1 cellular context compared by ENCODE assay signal in genomic region chr11:66311470-66311964, GRCh38.
TF ChIP-seq lines count a peak whose summit lies in the region.

No MANE protein-coding gene starts in this region.

TF ChIP-seq in HEK293, 187 proteins besides CTCF, POLR2A, EP300 and RAD21 (continued from another document):
- TF ChIP-seq, protein P1, sequence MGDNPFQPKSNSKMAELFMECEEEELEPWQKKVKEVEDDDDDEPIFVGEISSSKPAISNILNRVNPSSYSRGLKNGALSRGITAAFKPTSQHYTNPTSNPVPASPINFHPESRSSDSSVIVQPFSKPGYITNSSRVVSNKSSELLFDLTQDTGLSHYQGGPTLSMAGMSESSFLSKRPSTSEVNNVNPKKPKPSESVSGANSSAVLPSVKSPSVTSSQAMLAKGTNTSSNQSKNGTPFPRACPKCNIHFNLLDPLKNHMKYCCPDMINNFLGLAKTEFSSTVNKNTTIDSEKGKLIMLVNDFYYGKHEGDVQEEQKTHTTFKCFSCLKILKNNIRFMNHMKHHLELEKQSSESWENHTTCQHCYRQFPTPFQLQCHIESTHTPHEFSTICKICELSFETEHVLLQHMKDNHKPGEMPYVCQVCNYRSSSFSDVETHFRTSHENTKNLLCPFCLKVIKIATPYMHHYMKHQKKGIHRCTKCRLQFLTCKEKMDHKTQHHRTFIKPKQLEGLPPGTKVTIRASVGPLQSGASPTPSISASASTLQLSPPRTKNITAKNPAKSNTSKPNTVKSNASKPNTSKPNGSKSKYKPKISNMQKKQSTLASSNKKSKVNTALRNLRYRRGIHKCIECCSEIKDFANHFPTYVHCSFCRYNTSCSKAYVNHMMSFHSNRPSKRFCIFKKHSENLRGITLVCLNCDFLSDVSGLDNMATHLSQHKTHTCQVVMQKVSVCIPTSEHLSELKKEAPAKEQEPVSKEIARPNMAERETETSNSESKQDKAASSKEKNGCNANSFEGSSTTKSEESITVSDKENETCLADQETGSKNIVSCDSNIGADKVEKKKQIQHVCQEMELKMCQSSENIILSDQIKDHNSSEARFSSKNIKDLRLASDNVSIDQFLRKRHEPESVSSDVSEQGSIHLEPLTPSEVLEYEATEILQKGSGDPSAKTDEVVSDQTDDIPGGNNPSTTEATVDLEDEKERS (tag by site-specific recombination; IDR thresholded peaks at IDR 0.05): no peak
- no peak for TF ChIP-seq ZNF394 (tag by site-specific recombination; IDR thresholded peaks at IDR 0.05; ENCODE audit: borderline replicate concordance)
- no peak for TF ChIP-seq ZNF16 (tag by site-specific recombination; IDR thresholded peaks at IDR 0.05; ENCODE audit: low read depth)
- TF ChIP-seq BCL11A (tag by site-specific recombination; IDR thresholded peaks at IDR 0.05; ENCODE audit: low read depth): no peak
- TF ChIP-seq ZNF140 (tag by site-specific recombination; IDR thresholded peaks at IDR 0.05): no peak
- TF ChIP-seq ZBTB26 (tag by site-specific recombination; optimal IDR thresholded peaks at IDR 0.05): no peak
- TF ChIP-seq ZNF623 (tag by site-specific recombination; IDR thresholded peaks at IDR 0.05): no peak
- no peak for TF ChIP-seq ZNF558 (tag by site-specific recombination; IDR thresholded peaks at IDR 0.05)
- TF ChIP-seq ZNF114 (tag by site-specific recombination; IDR thresholded peaks at IDR 0.05): no peak
- no peak for TF ChIP-seq ZNF155 (tag by site-specific recombination; IDR thresholded peaks at IDR 0.05)
